ENCODE assay signal across 18 cellular contexts in the genomic region with DNA sequence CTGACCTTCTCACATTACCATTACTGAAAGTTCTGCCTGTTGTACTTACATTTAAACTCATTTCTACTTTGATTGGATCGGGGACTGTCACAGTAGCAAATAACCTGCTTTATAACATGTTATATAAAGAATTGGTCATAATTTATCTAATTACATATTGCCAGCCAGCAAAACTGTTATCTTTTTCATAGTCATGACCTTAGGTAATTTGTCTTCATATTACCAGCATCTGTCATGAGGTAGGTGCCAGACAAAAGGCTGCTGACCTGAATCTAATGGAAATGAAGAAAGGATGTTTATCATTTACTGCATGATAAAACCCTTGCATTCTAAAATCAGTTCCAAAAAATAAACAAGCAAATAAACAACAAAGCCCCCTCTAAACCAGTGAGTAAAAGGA.
"Had no signal": no experiment of that assay in that cellular context is flagged by ENCODE, and none has a peak within 500 bp of the region (broad histone marks: within the 10 kb centered on the region; RNA-seq: fewer than 3 reads in every experiment).

No MANE protein-coding gene starts in this region.

- H3K36me3 Mint-ChIP-seq: naive thymus-derived CD4-positive, alpha-beta T cell; stimulated activated effector memory CD8-positive, alpha-beta T cell treated with anti-CD3 and anti-CD28 coated beads, Interleukin-12 subunit alpha, Interleukin-12 subunit beta, amount 100 ng/mL, for 72 hours had no signal

- H3K9me3 Mint-ChIP-seq: nephron progenitor cell had no signal

- H3K4me1 ChIP-seq: heart left ventricle, parathyroid adenoma, psoas muscle, right lobe of liver, suprapubic skin, thyroid gland, upper lobe of left lung, uterus had no signal

- H3K4me1 Mint-ChIP-seq: naive thymus-derived CD4-positive, alpha-beta T cell; nephron progenitor cell; stimulated activated effector memory CD8-positive, alpha-beta T cell treated with anti-CD3 and anti-CD28 coated beads, Interleukin-12 subunit alpha, Interleukin-12 subunit beta, amount 100 ng/mL, for 72 hours had no signal

- H3K27ac Mint-ChIP-seq: naive thymus-derived CD4-positive, alpha-beta T cell; nephron progenitor cell; stimulated activated effector memory CD8-positive, alpha-beta T cell treated with anti-CD3 and anti-CD28 coated beads, Interleukin-12 subunit alpha, Interleukin-12 subunit beta, amount 100 ng/mL, for 72 hours had no signal

- H2AFZ ChIP-seq: parathyroid adenoma had no signal

- H3K27ac ChIP-seq: heart left ventricle, parathyroid adenoma, psoas muscle, right lobe of liver, suprapubic skin, thyroid gland, upper lobe of left lung, uterus had no signal

- H3K4me3 ChIP-seq: heart left ventricle, psoas muscle, right lobe of liver, suprapubic skin, thyroid gland, upper lobe of left lung, uterus had no signal

- H3K9ac ChIP-seq: parathyroid adenoma had no signal

- ATAC-seq: heart left ventricle; naive thymus-derived CD4-positive, alpha-beta T cell; psoas muscle; right lobe of liver; stimulated activated effector memory CD8-positive, alpha-beta T cell treated with anti-CD3 and anti-CD28 coated beads, Interleukin-12 subunit alpha, Interleukin-12 subunit beta, amount 100 ng/mL, for 72 hours; stimulated activated naive CD8-positive, alpha-beta T cell treated with anti-CD3 and anti-CD28 coated beads, Interleukin-15, Interleukin-2, amounts not matched to agents 100 U/mL and 50 U/mL, for 24 hours had no signal

- H3K9me3 ChIP-seq: heart left ventricle, psoas muscle, right lobe of liver, suprapubic skin, thyroid gland, upper lobe of left lung, uterus had no signal

- H3K4me3 Mint-ChIP-seq: naive thymus-derived CD4-positive, alpha-beta T cell; nephron progenitor cell; stimulated activated effector memory CD8-positive, alpha-beta T cell treated with anti-CD3 and anti-CD28 coated beads, Interleukin-12 subunit alpha, Interleukin-12 subunit beta, amount 100 ng/mL, for 72 hours had no signal

- H3K36me3 ChIP-seq: heart left ventricle, right lobe of liver, suprapubic skin, thyroid gland, upper lobe of left lung had no signal

- DNase-seq: dermis blood vessel endothelial cell; heart left ventricle; hippocampal formation; kidney glomerular epithelial cell; naive thymus-derived CD4-positive, alpha-beta T cell; nephron progenitor cell; psoas muscle; retina; right lobe of liver; stimulated activated CD4-positive, alpha-beta T cell treated with anti-CD3 and anti-CD28 coated beads, Interleukin-4, amount 100 ng/mL, for 1 hour; stimulated activated CD8-positive, alpha-beta memory T cell treated with anti-CD3 and anti-CD28 coated beads, Interleukin-4, amount 100 ng/mL, for 48 hours; stimulated activated naive CD8-positive, alpha-beta T cell treated with anti-CD3 and anti-CD28 coated beads, Interleukin-15, Interleukin-2, amounts not matched to agents 100 U/mL and 50 U/mL, for 24 hours; thyroid gland; upper lobe of left lung; uterus had no signal

- H3K79me2 ChIP-seq: parathyroid adenoma had no signal

- H3K27me3 Mint-ChIP-seq: naive thymus-derived CD4-positive, alpha-beta T cell had no signal

- H3K27me3 ChIP-seq: heart left ventricle, right lobe of liver, suprapubic skin, thyroid gland, upper lobe of left lung, uterus had no signal
